10 cellular contexts compared by ENCODE assay signal in genomic region chr12:120783197-120783596, GRCh38. TPM values are rescaled to one million over a fixed set of nuclear protein-coding genes. Genes with fewer than 3 reads are reported as not detected.
A peak's percentile ranks its signal among the peaks of the same experiment; 100 is the strongest.
DNase-seq lines count a peak whose midpoint lies in the region; ATAC-seq and TF ChIP-seq lines count a peak whose summit lies in the region.
"Had no signal": no experiment of that assay in that cellular context is flagged by ENCODE, and none has a peak within 500 bp of the region (broad histone marks: within the 10 kb centered on the region; RNA-seq: fewer than 3 reads in every experiment).

No MANE protein-coding gene starts in this region.

- no peak for TF ChIP-seq CTCF in cardiac fibroblast (IDR thresholded peaks at IDR 0.05; ENCODE audit: low read depth, low read length)
- no peak for TF ChIP-seq CTCF in neutrophil (IDR thresholded peaks at IDR 0.05)
- TF ChIP-seq CTCF in thyroid gland (IDR thresholded peaks at IDR 0.05): no peak

- no peak for TF ChIP-seq POLR2A in thyroid gland (IDR thresholded peaks at IDR 0.05)

- peaks cover 42% of the 10 kb centered on the region for H3K36me3 ChIP-seq in neutrophil
- H3K36me3 ChIP-seq in thyroid gland: peaks cover 7 to 13% of the 10 kb centered on the region in 2 donors
- H3K36me3 ChIP-seq: prostate gland had no signal

- 74 to 86% methylated on average over 6 of the region's 6 CpGs for WGBS in thyroid gland, 2 donors

- H3K4me3 ChIP-seq in cardiac fibroblast (replicated peaks in 1 of 2; ENCODE audit: low read depth in 2 of 2, low read length in 2 of 2) (no peak overlapping the region), neutrophil (ENCODE audit: low read depth in 1 of 2, low read length in 1 of 2) (no peak overlapping the region), thyroid gland (replicated peaks in 1 of 3) (no peak overlapping the region)
- H3K4me3 ChIP-seq: prostate gland had no signal

- H3K27me3 ChIP-seq in neutrophil (no peaks in the 10 kb centered on the region), thyroid gland (no peaks in the 10 kb centered on the region)

- DNase-seq in EH (ENCODE audit: low read depth) (peak; percentile 64), MV-4-11 (lab: John Stamatoyannopoulos, UW) (peak; percentile 47), cardiac fibroblast (ENCODE audit: low read depth in 2 of 2) (peak; percentile 43 to 78), NCI-H345 treated with DMSO at 0.1 percent for 48 hours (lab: John Stamatoyannopoulos, UW; ENCODE audit: unreplicated experiment) (no peak), thyroid gland (no peak)
- DNase-seq: erythroblast, NCI-H446 had no signal

- no peaks in the 10 kb centered on the region for H3K9me3 ChIP-seq in neutrophil
- H3K9me3 ChIP-seq in thyroid gland: no peaks in the 10 kb centered on the region
- H3K9me3 ChIP-seq: prostate gland had no signal

- H3K27ac ChIP-seq in neutrophil (peak overlapping the region; percentile 66), thyroid gland (peak overlapping the region in 1 of 3 donors; percentile 8)
- H3K27ac ChIP-seq: prostate gland had no signal

- no peak for ATAC-seq in HG03565 (IDR thresholded peaks at IDR 0.05; ENCODE audit: unreplicated experiment)

- peaks cover 0 to 6% of the 10 kb centered on the region in 2 experiments for H3K4me1 ChIP-seq in neutrophil (ENCODE audit: control insufficient read depth in 1 of 2, insufficient read depth in 1 of 2, low read depth in 1 of 2, low read length in 1 of 2)
- H3K4me1 ChIP-seq in thyroid gland: no peaks in the 10 kb centered on the region
- H3K4me1 ChIP-seq: prostate gland had no signal

- intact Hi-C loops in thyroid gland (cut with DNase I): no loop called here

RNA-seq across cellular contexts. Expression of gene ACADS, which starts 57.6 kb away (rescaled TPM):
- total RNA-seq in thyroid gland: 10 to 100 TPM; 40.8 to 85.9 (median 65.1) TPM

Comparison
In these comparisons a context has a peak if more than half of its experiments do, and no peak if none do; other contexts are left out.
1. DNase-seq: peak in EH (single experiment), MV-4-11 (single experiment) and cardiac fibroblast (2 of 2); none in NCI-H345 treated with DMSO at 0.1 percent for 48 hours (single experiment) and thyroid gland (0 of 2).